In genomic region chr3:20074226-20075063, GRCh38 we compare ENCODE assay signal across 16 cellular contexts. TPM values are rescaled to one million over a fixed set of nuclear protein-coding genes. Genes with fewer than 3 reads are reported as not detected.
DNase-seq lines count a peak whose midpoint lies in the region; ATAC-seq and TF ChIP-seq lines count a peak whose summit lies in the region.
"Had no signal": no experiment of that assay in that cellular context is flagged by ENCODE, and none has a peak within 500 bp of the region (broad histone marks: within the 10 kb centered on the region; RNA-seq: fewer than 3 reads in every experiment).

No MANE protein-coding gene starts in this region.

- H3K9me3 Mint-ChIP-seq in activated CD4-positive, alpha-beta T cell treated with anti-CD3 and anti-CD28 coated beads for 36 hours (ENCODE audit: low read depth), result no peaks in the 10 kb centered on the region
- H3K9me3 Mint-ChIP-seq in brain, result no peaks in the 10 kb centered on the region
- H3K9me3 Mint-ChIP-seq in T-helper 2 cell treated with Interferon-gamma antibody and Interleukin-4, amounts not matched to agents 5 μg/mL and 100 μg/mL, for 36 hours, result no peaks in the 10 kb centered on the region
- H3K9me3 Mint-ChIP-seq: dendritic cell treated with granulocyte-macrophage colony-stimulating factor and Interleukin-4, amounts not matched to agents 40 ng/mL and 50 ng/mL, for 4 days had no signal

- 97 to 98% methylated on average over 6 of the region's 6 CpGs for WGBS in thyroid gland, 2 donors

- H3K36me3 Mint-ChIP-seq in activated CD4-positive, alpha-beta T cell treated with anti-CD3 and anti-CD28 coated beads for 36 hours (ENCODE audit: low read depth), result no peaks in the 10 kb centered on the region
- peaks cover 25% of the 10 kb centered on the region for H3K36me3 Mint-ChIP-seq in brain
- H3K36me3 Mint-ChIP-seq in T-helper 2 cell treated with Interferon-gamma antibody and Interleukin-4, amounts not matched to agents 5 μg/mL and 100 μg/mL, for 36 hours (ENCODE audit: low read depth), result peaks cover 39% of the 10 kb centered on the region

- peak overlapping the region; percentile 25 for H3K27ac Mint-ChIP-seq in activated CD4-positive, alpha-beta T cell treated with anti-CD3 and anti-CD28 coated beads for 36 hours
- H3K27ac Mint-ChIP-seq in brain, result peak overlapping the region in 3 of 5 experiments; percentile 49 to 67 (median 58)
- H3K27ac Mint-ChIP-seq in T-helper 2 cell treated with Interferon-gamma antibody and Interleukin-4, amounts not matched to agents 5 μg/mL and 100 μg/mL, for 36 hours, result no peak overlapping the region
- H3K27ac Mint-ChIP-seq: dendritic cell treated with granulocyte-macrophage colony-stimulating factor and Interleukin-4, amounts not matched to agents 40 ng/mL and 50 ng/mL, for 4 days had no signal

- DNase-seq in activated CD4-positive, alpha-beta T cell treated with anti-CD3 and anti-CD28 coated beads for 36 hours, result no peak
- DNase-seq in activated CD4-positive, alpha-beta T cell treated with anti-CD3 and anti-CD28 coated beads for 4 hours, result no peak
- DNase-seq in foreskin melanocyte (peak; percentile 60), thyroid gland (no peak)
- no peak for DNase-seq in T-helper 2 cell treated with Interferon-gamma antibody and Interleukin-4, amounts not matched to agents 5 μg/mL and 100 μg/mL, for 36 hours (ENCODE audit: low spot score)
- DNase-seq: 8988T, activated T-cell treated with anti-CD3 and anti-CD28 coated beads for 4 hours, Caco-2, glutamatergic neuron, left colon, spleen had no signal

- peaks cover 26 to 29% of the 10 kb centered on the region in 2 donors for H3K4me1 ChIP-seq in thyroid gland

- H3K4me1 Mint-ChIP-seq in activated CD4-positive, alpha-beta T cell treated with anti-CD3 and anti-CD28 coated beads for 36 hours, result no peaks in the 10 kb centered on the region
- peaks cover 58% of the 10 kb centered on the region for H3K4me1 Mint-ChIP-seq in brain
- peaks cover 4% of the 10 kb centered on the region for H3K4me1 Mint-ChIP-seq in T-helper 2 cell treated with Interferon-gamma antibody and Interleukin-4, amounts not matched to agents 5 μg/mL and 100 μg/mL, for 36 hours (ENCODE audit: low read depth)

- TF ChIP-seq POLR2A in thyroid gland (IDR thresholded peaks at IDR 0.05), result no peak

- H3K36me3 ChIP-seq in thyroid gland, result peaks cover 0 to 3% of the 10 kb centered on the region in 2 donors

- no peak for TF ChIP-seq CTCF in brain (conservative IDR thresholded peaks at IDR 0.05)
- TF ChIP-seq CTCF in thyroid gland (IDR thresholded peaks at IDR 0.05), result no peak

- ATAC-seq in activated CD4-positive, alpha-beta T cell treated with anti-CD3 and anti-CD28 coated beads for 36 hours, result no peak
- ATAC-seq in HG03469 (IDR thresholded peaks at IDR 0.05; ENCODE audit: unreplicated experiment) (no peak), GM18519 (IDR thresholded peaks at IDR 0.05; ENCODE audit: low FRiP score, unreplicated experiment) (no peak)
- ATAC-seq: activated CD4-positive, CD25-positive, alpha-beta regulatory T cell treated with anti-CD3 and anti-CD28 coated beads, Interleukin-2, amount 50 U/mL, for 24 hours; left colon had no signal

- no peak overlapping the region for H3K4me3 ChIP-seq in thyroid gland (replicated peaks in 1 of 3)
- H3K4me3 ChIP-seq: spleen had no signal

- H3K4me3 Mint-ChIP-seq in activated CD4-positive, alpha-beta T cell treated with anti-CD3 and anti-CD28 coated beads for 36 hours, result no peak overlapping the region
- H3K4me3 Mint-ChIP-seq in brain, result no peak overlapping the region
- H3K4me3 Mint-ChIP-seq in T-helper 2 cell treated with Interferon-gamma antibody and Interleukin-4, amounts not matched to agents 5 μg/mL and 100 μg/mL, for 36 hours, result no peak overlapping the region
- H3K4me3 Mint-ChIP-seq: dendritic cell treated with granulocyte-macrophage colony-stimulating factor and Interleukin-4, amounts not matched to agents 40 ng/mL and 50 ng/mL, for 4 days had no signal

- intact Hi-C loops in activated CD4-positive, alpha-beta T cell treated with anti-CD3 and anti-CD28 coated beads for 36 hours (cut with DNase I, micrococcal nuclease), result no loop called here
- intact Hi-C loops in thyroid gland (cut with DNase I), result no loop called here

- H3K27me3 ChIP-seq in thyroid gland, result no peaks in the 10 kb centered on the region
- H3K27me3 ChIP-seq: spleen had no signal

- CTCF ChIA-PET in activated CD4-positive, alpha-beta T cell treated with anti-CD3 and anti-CD28 coated beads for 36 hours (lab: Charles Lee), result interaction anchor here (1.3 kb wide), 2 partner anchors 10 to 12 kb away, joined by 4 to 6 read pairs; no protein-coding TSS in a partner anchor

- no peaks in the 10 kb centered on the region for H3K9me3 ChIP-seq in thyroid gland
- H3K9me3 ChIP-seq: Caco-2, spleen had no signal

- H3K27me3 Mint-ChIP-seq in activated CD4-positive, alpha-beta T cell treated with anti-CD3 and anti-CD28 coated beads for 36 hours, result no peaks in the 10 kb centered on the region
- H3K27me3 Mint-ChIP-seq in brain, result no peaks in the 10 kb centered on the region
- no peaks in the 10 kb centered on the region for H3K27me3 Mint-ChIP-seq in T-helper 2 cell treated with Interferon-gamma antibody and Interleukin-4, amounts not matched to agents 5 μg/mL and 100 μg/mL, for 36 hours (ENCODE audit: low read depth)
- H3K27me3 Mint-ChIP-seq: dendritic cell treated with granulocyte-macrophage colony-stimulating factor and Interleukin-4, amounts not matched to agents 40 ng/mL and 50 ng/mL, for 4 days had no signal

- peak overlapping the region in 2 of 3 donors; percentile 4 to 67 for H3K27ac ChIP-seq in thyroid gland
- H3K27ac ChIP-seq: spleen had no signal

- POLR2A ChIA-PET in activated CD4-positive, alpha-beta T cell treated with anti-CD3 and anti-CD28 coated beads for 36 hours (lab: Charles Lee), result no interaction called here

RNA-seq across cellular contexts. Expression of gene KAT2B, which starts 34.2 kb away (rescaled TPM):
- total RNA-seq in activated CD4-positive, alpha-beta T cell treated with anti-CD3 and anti-CD28 coated beads for 36 hours, result 10 to 100 TPM; 17.2 to 18.5 TPM
- 6.8 TPM for polyA plus RNA-seq in brain (ENCODE audit: insufficient read depth, low read depth, low replicate concordance)
- 100 to 1,000 TPM in 1 of 4 donors, 10 to 100 TPM in 3; 57.2 to 122 (median 74.9) TPM for total RNA-seq in thyroid gland
